12 cellular contexts compared by ENCODE assay signal in genomic region chr4:6788123-6788522, GRCh38. TPM values are rescaled to one million over a fixed set of nuclear protein-coding genes. Genes with fewer than 3 reads are reported as not detected.
DNase-seq lines count a peak whose midpoint lies in the region; ATAC-seq and TF ChIP-seq lines count a peak whose summit lies in the region.
"Had no signal": no experiment of that assay in that cellular context is flagged by ENCODE, and none has a peak within 500 bp of the region (broad histone marks: within the 10 kb centered on the region; RNA-seq: fewer than 3 reads in every experiment).

No MANE protein-coding gene starts in this region.

- no peak for TF ChIP-seq CTCF in cardiac muscle cell (IDR thresholded peaks at IDR 0.05; ENCODE audit: low read depth, low read length)
- TF ChIP-seq CTCF in esophagus muscularis mucosa (IDR thresholded peaks at IDR 0.05), result no peak
- no peak for TF ChIP-seq CTCF in testis (IDR thresholded peaks at IDR 0.05)

- TF ChIP-seq EP300 in esophagus muscularis mucosa (IDR thresholded peaks at IDR 0.05), result no peak

- H3K9me3 ChIP-seq in cardiac muscle cell (ENCODE audit: low read depth) (no peaks in the 10 kb centered on the region), esophagus muscularis mucosa (no peaks in the 10 kb centered on the region), testis (no peaks in the 10 kb centered on the region)

- H3K27me3 ChIP-seq in cardiac muscle cell (no peaks in the 10 kb centered on the region), esophagus muscularis mucosa (peaks cover 0 to 3% (median 0%) of the 10 kb centered on the region in 4 donors), testis (no peaks in the 10 kb centered on the region)

- intact Hi-C loops in left cardiac atrium (cut with DNase I), result loop anchor here in 1 of 2 donors (10.0 kb wide), 1 partner anchor 87 kb away; no protein-coding TSS in a partner anchor
- intact Hi-C loops in esophagus muscularis mucosa (cut with DNase I), result loop anchor here (10.0 kb wide), 1 partner anchor 257 kb away; the partner anchor contains the start of gene TADA2B
- intact Hi-C loops in testis (cut with DNase I; ENCODE audit: low total_unique reads), result no loop called here

- DNase-seq in cardiac muscle cell (ENCODE audit: low read depth in 1 of 2, low spot score in 1 of 2), result no peak
- no peak for DNase-seq in left cardiac atrium
- peak; percentile 64 for DNase-seq in SKM-1 treated with dmso at 0.1 percent for 144 hours (lab: John Stamatoyannopoulos, UW; ENCODE audit: unreplicated experiment)
- DNase-seq in esophagus muscularis mucosa (ENCODE audit: extremely low spot score), result peak; percentile 45
- peak; percentile 12 for DNase-seq in testis
- no peak for DNase-seq in stimulated activated CD4-positive, alpha-beta T cell treated with anti-CD3 and anti-CD28 coated beads, Interleukin-4, amount 100 ng/mL, for 4 hours
- no peak for DNase-seq in NCI-H446 (lab: John Stamatoyannopoulos, UW)
- DNase-seq: DMS 273 treated with DMSO at 0.1 percent for 48 hours; NCI-H1092; NCI-H345; stimulated activated naive B cell treated with anti-CD40 and anti-IgM and Interleukin-4, amounts not matched to agents 10 μg/mL and 1 μg/mL and 100 μg/mL, for 72 hours had no signal

- TF ChIP-seq POLR2A in esophagus muscularis mucosa (IDR thresholded peaks at IDR 0.05; ENCODE audit: low read depth) (no peak), testis (IDR thresholded peaks at IDR 0.05) (no peak)

- ATAC-seq in left cardiac atrium (no peak), HG02981 (IDR thresholded peaks at IDR 0.05; ENCODE audit: unreplicated experiment) (no peak)
- ATAC-seq: stimulated activated naive B cell treated with anti-CD40 and anti-IgM and Interleukin-4, amounts not matched to agents 10 μg/mL and 1 μg/mL and 100 μg/mL, for 72 hours had no signal

- H3K4me3 ChIP-seq in cardiac muscle cell, result no peak overlapping the region
- H3K4me3 ChIP-seq in esophagus muscularis mucosa, result no peak overlapping the region
- H3K4me3 ChIP-seq in testis, result no peak overlapping the region

- WGBS in esophagus muscularis mucosa, result 50% methylated on average over 7 of the region's 7 CpGs
- 77% methylated on average over 7 of the region's 7 CpGs for WGBS in testis, 2 donors

- peaks cover 12% of the 10 kb centered on the region for H3K4me1 ChIP-seq in cardiac muscle cell (ENCODE audit: low read depth)
- H3K4me1 ChIP-seq in esophagus muscularis mucosa, result peaks cover 44 to 92% (median 87%) of the 10 kb centered on the region in 4 donors
- peaks cover 22% of the 10 kb centered on the region for H3K4me1 ChIP-seq in testis

- H3K27ac ChIP-seq in cardiac muscle cell, result peak overlapping the region; percentile 64
- H3K27ac ChIP-seq in esophagus muscularis mucosa (replicated peaks in 1 of 4), result peak overlapping the region in 1 of 4 donors; percentile 27
- no peak overlapping the region for H3K27ac ChIP-seq in testis

- H3K36me3 ChIP-seq in cardiac muscle cell, result no peaks in the 10 kb centered on the region
- peaks cover 0 to 8% (median 2%) of the 10 kb centered on the region in 4 donors for H3K36me3 ChIP-seq in esophagus muscularis mucosa
- no peaks in the 10 kb centered on the region for H3K36me3 ChIP-seq in testis (ENCODE audit: low read depth, missing control alignments)

RNA-seq across cellular contexts. Expression of gene KIAA0232, which starts 5.6 kb away (rescaled TPM):
- total RNA-seq in cardiac muscle cell, result 25.8 and 28.7 TPM in 2 replicates
- polyA plus RNA-seq in cardiac muscle cell, result 27.4 and 30.0 TPM in 2 replicates
- total RNA-seq in left cardiac atrium, result 10 to 100 TPM; 52.9 to 59.2 TPM
- 10 to 100 TPM; 34.6 to 54.0 (median 47.8) TPM for total RNA-seq in esophagus muscularis mucosa
- 10 to 100 TPM; 47.9 to 48.0 TPM for total RNA-seq in testis
- 22.7 TPM for polyA plus RNA-seq in testis (ENCODE audit: insufficient read depth, low read depth, low replicate concordance)

Comparison
In these comparisons a context has a peak if more than half of its experiments do, and no peak if none do; other contexts are left out.
1. DNase-seq: peak in SKM-1 treated with dmso at 0.1 percent for 144 hours (single experiment), esophagus muscularis mucosa (single experiment) and testis (single experiment); none in cardiac muscle cell (0 of 2), left cardiac atrium (single experiment), stimulated activated CD4-positive, alpha-beta T cell treated with anti-CD3 and anti-CD28 coated beads, Interleukin-4, amount 100 ng/mL, for 4 hours (0 of 2) and NCI-H446 (0 of 2).